ENCODE assay signal across 8 cellular contexts in genomic region chr1:40143891-40144575, GRCh38. TPM values are rescaled to one million over a fixed set of nuclear protein-coding genes. Genes with fewer than 3 reads are reported as not detected.
DNase-seq lines count a peak whose midpoint lies in the region; ATAC-seq and TF ChIP-seq lines count a peak whose summit lies in the region.

No MANE protein-coding gene starts in this region.

- 20% methylated on average over 6 of the region's 7 CpGs for WGBS in SK-N-SH (ENCODE audit: low lambda C conversion rate)

- H4K20me1 ChIP-seq in SK-N-SH (ENCODE audit: insufficient read depth) = no peaks in the 10 kb centered on the region

- H2AFZ ChIP-seq in SK-N-SH (ENCODE audit: low read depth) = no peak overlapping the region

- H3K4me2 ChIP-seq in SK-N-SH = peak overlapping the region; percentile 36; the same call in 1 of the 2 replicates

- no peak overlapping the region for H3K9ac ChIP-seq in SK-N-SH

- DNase-seq in GDM1 (lab: John Stamatoyannopoulos, UW) (peak; percentile 30), NCI-H1105 (lab: John Stamatoyannopoulos, UW) (peak; percentile 57), SK-N-SH (peak; percentile 60), left cardiac atrium (peak; percentile 31), retina (peak; percentile 69)
- DNase-seq in activated naive CD4-positive, alpha-beta T cell treated with anti-CD3 and anti-CD28 coated beads, Interleukin-2, amount 50 U/mL, for 16 hours = peak; percentile 49

- peak; percentile 88 for TF ChIP-seq RAD21 in SK-N-SH (IDR thresholded peaks at IDR 0.05; ENCODE audit: low read length)

- H3K9me3 ChIP-seq in SK-N-SH = no peaks in the 10 kb centered on the region

- H3F3A ChIP-seq in SK-N-SH (replicated peaks; ENCODE audit: insufficient read depth) = peaks cover 7% of the 10 kb centered on the region

- H3K9me2 ChIP-seq in SK-N-SH = no peaks in the 10 kb centered on the region

- intact Hi-C loops in left cardiac atrium (cut with DNase I) = loop anchor here in 1 of 2 donors (5.0 kb wide), 2 partner anchors 198 to 263 kb away; no protein-coding TSS in a partner anchor

- H3K27ac ChIP-seq in SK-N-SH (ENCODE audit: low read depth in 2 of 2, low read length in 1 of 2) = no peak overlapping the region

- TF ChIP-seq EP300 in SK-N-SH (IDR thresholded peaks at IDR 0.05; ENCODE audit: borderline replicate concordance in 1 of 2, low read depth in 1 of 2, low read length in 1 of 2) = no peak

- ATAC-seq in left cardiac atrium = peak; percentile 77 to 81
- no peak for ATAC-seq in HG02759 (IDR thresholded peaks at IDR 0.05; ENCODE audit: unreplicated experiment)
- no peak for ATAC-seq in HG02884 (IDR thresholded peaks at IDR 0.05; ENCODE audit: unreplicated experiment)

- H3K27me3 ChIP-seq in SK-N-SH (ENCODE audit: insufficient read depth) = no peaks in the 10 kb centered on the region; the same call in 1 of the 2 replicates

- TF ChIP-seq CTCF in SK-N-SH (IDR thresholded peaks at IDR 0.05) = peak; percentile 81

- H3K79me2 ChIP-seq in SK-N-SH (ENCODE audit: insufficient read depth) = no peaks in the 10 kb centered on the region

- no peaks in the 10 kb centered on the region for H3K36me3 ChIP-seq in SK-N-SH (replicated peaks in 1 of 2; ENCODE audit: control insufficient read depth in 1 of 2, insufficient read depth in 2 of 2, low read length in 1 of 2)

- CTCF ChIA-PET in SK-N-SH (lab: Yijun Ruan, JAX) = interaction anchor here (0.6 to 8.8 kb wide), 94 partner anchors 9 to 1203 kb away, joined by 3 to 172 read pairs (median 4); partner anchors contain the start of genes COL9A2, PPT1, RLF and ZFP69B

- H3K4me1 ChIP-seq in SK-N-SH (ENCODE audit: control insufficient read depth in 1 of 2, insufficient read depth in 2 of 2, low read depth in 1 of 2, low read length in 1 of 2) = peaks cover 0 to 8% of the 10 kb centered on the region in 2 experiments; a peak in 1 of 4 replicates

- POLR2A ChIA-PET in SK-N-SH (lab: Yijun Ruan, JAX) = interaction anchor here (0.6 kb wide), 2 partner anchors 103 to 194 kb away, joined by 3 read pairs; no protein-coding TSS in a partner anchor

- H3K4me3 ChIP-seq in SK-N-SH (ENCODE audit: low read depth in 2 of 2, low read length in 1 of 2) = no peak overlapping the region; a peak in 2 of 4 replicates

TF ChIP-seq in SK-N-SH, 30 proteins besides CTCF, POLR2A, EP300 and RAD21:
- peak; percentile 62 for TF ChIP-seq SMC3 (IDR thresholded peaks at IDR 0.05; ENCODE audit: low read depth, low read length)
- TF ChIP-seq REST (IDR thresholded peaks at IDR 0.05; ENCODE audit: low read depth, low read length) = no peak
- TF ChIP-seq USF1 (IDR thresholded peaks at IDR 0.05; ENCODE audit: borderline replicate concordance, low read depth) = no peak
- TF ChIP-seq RCOR1 (IDR thresholded peaks at IDR 0.05; ENCODE audit: low read length) = peak; percentile 11; the same call in 1 of the 2 replicates
TF ChIP-seq in SK-N-SH: peak in this region for 2.

RNA-seq across cellular contexts. Expression of gene RLF, which starts 17.2 kb away (rescaled TPM):
- polyA plus RNA-seq in SK-N-SH (2012; rRNA removed) = 2.3 and 3.0 TPM in 2 replicates
- 2.9 and 3.3 TPM in 2 replicates for polyA plus RNA-seq in SK-N-SH (2012; cell fraction: cytosol; rRNA removed)
- 3.4 and 7.3 TPM in 2 replicates for polyA plus RNA-seq in SK-N-SH (2012; cell fraction: nucleus; rRNA removed)
- 10 to 100 TPM; 11.7 to 13.9 TPM for total RNA-seq in left cardiac atrium

RNA-seq across cellular contexts. Expression of gene PPT1, which starts 47.0 kb away (rescaled TPM):
- polyA plus RNA-seq in SK-N-SH (2012; rRNA removed) = 26.0 and 37.6 TPM in 2 replicates
- 37.4 and 38.5 TPM in 2 replicates for polyA plus RNA-seq in SK-N-SH (2012; cell fraction: cytosol; rRNA removed)
- polyA plus RNA-seq in SK-N-SH (2012; cell fraction: nucleus; rRNA removed) = 11.1 and 21.7 TPM in 2 replicates
- 10 to 100 TPM; 51.7 to 64.7 TPM for total RNA-seq in left cardiac atrium

Comparison
In these comparisons a context has a peak if more than half of its experiments do, and no peak if none do; other contexts are left out.
1. ATAC-seq: peak in left cardiac atrium (2 of 2); none in HG02759 (single experiment) and HG02884 (single experiment).
2. Peak in every context shown above with its lines, with median percentiles within 50 percentile points of each other: DNase-seq.